Comparison of ENCODE assay signal across 2 cellular contexts in the genomic region with DNA sequence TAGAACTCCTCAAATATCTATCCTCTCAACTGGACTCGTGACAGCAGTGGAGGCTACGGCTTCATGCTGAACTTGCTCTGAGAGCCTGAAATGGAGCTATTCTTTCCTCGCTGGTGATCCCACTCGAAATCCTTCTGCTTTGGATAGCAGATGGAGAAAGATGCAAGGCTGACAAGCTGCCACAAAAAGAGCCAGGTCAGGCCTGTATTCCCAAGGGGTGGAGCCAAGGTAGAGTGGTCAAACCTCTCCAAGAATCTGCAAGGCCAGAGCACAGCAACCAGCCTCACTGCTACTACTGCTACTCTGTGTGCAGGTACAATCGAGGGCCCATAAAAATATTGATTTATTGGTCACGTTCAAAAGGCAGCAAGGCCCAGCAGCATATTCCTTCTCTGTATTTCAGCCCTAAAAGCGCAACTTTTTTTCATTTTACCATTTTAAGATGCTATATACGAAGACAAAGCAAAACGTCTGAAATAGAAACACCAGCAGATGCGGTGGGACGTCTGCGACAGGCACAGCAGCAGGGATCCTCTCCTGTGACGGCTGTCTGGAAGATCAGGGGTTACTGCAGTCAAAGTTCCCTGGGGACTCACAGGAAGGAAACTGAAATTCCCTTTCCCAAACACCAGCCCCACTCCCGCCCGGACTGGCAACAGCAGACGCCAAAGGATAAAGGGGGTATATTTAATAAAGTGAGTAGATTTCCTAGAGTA.
TF ChIP-seq lines count a peak whose summit lies in the region.

No MANE protein-coding gene starts in this region.

TF ChIP-seq in SK-N-SH, 30 proteins besides CTCF, POLR2A, EP300 and RAD21 (continued from another document):
- TF ChIP-seq, protein P1, sequence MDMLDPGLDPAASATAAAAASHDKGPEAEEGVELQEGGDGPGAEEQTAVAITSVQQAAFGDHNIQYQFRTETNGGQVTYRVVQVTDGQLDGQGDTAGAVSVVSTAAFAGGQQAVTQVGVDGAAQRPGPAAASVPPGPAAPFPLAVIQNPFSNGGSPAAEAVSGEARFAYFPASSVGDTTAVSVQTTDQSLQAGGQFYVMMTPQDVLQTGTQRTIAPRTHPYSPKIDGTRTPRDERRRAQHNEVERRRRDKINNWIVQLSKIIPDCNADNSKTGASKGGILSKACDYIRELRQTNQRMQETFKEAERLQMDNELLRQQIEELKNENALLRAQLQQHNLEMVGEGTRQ (IDR thresholded peaks at IDR 0.05; ENCODE audit: borderline replicate concordance, low read depth, low read length) = no peak
- TF ChIP-seq SIN3A (IDR thresholded peaks at IDR 0.05; ENCODE audit: borderline replicate concordance, low read depth, low read length) = no peak

TF ChIP-seq in SK-N-SH treated with all-trans-retinoic acid at 6 μM for 48 hours, 23 proteins besides CTCF, POLR2A, EP300 and RAD21 (continued from another document):
- TF ChIP-seq, protein P2, sequence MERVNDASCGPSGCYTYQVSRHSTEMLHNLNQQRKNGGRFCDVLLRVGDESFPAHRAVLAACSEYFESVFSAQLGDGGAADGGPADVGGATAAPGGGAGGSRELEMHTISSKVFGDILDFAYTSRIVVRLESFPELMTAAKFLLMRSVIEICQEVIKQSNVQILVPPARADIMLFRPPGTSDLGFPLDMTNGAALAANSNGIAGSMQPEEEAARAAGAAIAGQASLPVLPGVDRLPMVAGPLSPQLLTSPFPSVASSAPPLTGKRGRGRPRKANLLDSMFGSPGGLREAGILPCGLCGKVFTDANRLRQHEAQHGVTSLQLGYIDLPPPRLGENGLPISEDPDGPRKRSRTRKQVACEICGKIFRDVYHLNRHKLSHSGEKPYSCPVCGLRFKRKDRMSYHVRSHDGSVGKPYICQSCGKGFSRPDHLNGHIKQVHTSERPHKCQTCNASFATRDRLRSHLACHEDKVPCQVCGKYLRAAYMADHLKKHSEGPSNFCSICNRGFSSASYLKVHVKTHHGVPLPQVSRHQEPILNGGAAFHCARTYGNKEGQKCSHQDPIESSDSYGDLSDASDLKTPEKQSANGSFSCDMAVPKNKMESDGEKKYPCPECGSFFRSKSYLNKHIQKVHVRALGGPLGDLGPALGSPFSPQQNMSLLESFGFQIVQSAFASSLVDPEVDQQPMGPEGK (CRISPR knock-in tag; IDR thresholded peaks at IDR 0.05; ENCODE audit: borderline replicate concordance) = no peak
- TF ChIP-seq, protein P3, sequence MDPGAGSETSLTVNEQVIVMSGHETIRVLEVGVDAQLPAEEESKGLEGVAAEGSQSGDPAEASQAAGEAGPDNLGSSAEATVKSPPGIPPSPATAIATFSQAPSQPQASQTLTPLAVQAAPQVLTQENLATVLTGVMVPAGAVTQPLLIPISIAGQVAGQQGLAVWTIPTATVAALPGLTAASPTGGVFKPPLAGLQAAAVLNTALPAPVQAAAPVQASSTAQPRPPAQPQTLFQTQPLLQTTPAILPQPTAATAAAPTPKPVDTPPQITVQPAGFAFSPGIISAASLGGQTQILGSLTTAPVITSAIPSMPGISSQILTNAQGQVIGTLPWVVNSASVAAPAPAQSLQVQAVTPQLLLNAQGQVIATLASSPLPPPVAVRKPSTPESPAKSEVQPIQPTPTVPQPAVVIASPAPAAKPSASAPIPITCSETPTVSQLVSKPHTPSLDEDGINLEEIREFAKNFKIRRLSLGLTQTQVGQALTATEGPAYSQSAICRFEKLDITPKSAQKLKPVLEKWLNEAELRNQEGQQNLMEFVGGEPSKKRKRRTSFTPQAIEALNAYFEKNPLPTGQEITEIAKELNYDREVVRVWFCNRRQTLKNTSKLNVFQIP (CRISPR knock-in tag; IDR thresholded peaks at IDR 0.05; ENCODE audit: borderline replicate concordance, low read depth) = no peak
- no peak for TF ChIP-seq ZFP30 (CRISPR knock-in tag; IDR thresholded peaks at IDR 0.05)
- TF ChIP-seq SNAI2 (CRISPR knock-in tag; IDR thresholded peaks at IDR 0.05) = no peak
- no peak for TF ChIP-seq OSR1 (CRISPR knock-in tag; IDR thresholded peaks at IDR 0.05)
TF ChIP-seq in SK-N-SH treated with all-trans-retinoic acid at 6 μM for 48 hours: peak in this region for 0.
